19 cellular contexts compared by ENCODE assay signal in the genomic region with DNA sequence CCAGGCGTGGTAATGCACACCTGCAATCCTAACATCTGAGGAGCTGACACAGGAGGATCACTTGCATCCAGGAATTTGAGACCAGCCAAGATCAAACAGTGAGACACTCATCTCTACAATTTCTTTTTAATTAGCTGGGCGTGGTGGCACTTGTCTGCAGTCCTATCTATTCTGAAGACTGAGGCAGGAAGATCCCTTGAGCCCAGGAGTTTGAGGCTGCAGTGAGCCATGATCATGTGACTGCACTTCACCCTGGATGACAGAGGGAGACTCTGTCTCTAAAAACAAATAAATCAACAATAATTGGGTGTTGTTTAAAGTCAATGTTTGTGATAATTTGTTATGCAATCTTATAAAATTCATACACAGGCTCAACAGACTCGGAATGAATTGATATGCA.
"Had no signal": no experiment of that assay in that cellular context is flagged by ENCODE, and none has a peak within 500 bp of the region (broad histone marks: within the 10 kb centered on the region; RNA-seq: fewer than 3 reads in every experiment).

No MANE protein-coding gene starts in this region.

- H3K4me1 Mint-ChIP-seq: nephron had no signal

- H3K27ac Mint-ChIP-seq: nephron had no signal

- H3K4me3 Mint-ChIP-seq: nephron had no signal

- H3K9me3 ChIP-seq: body of pancreas, right atrium auricular region, tibial nerve had no signal

- H3K4me3 ChIP-seq: body of pancreas, right atrium auricular region, tibial nerve had no signal

- ATAC-seq: body of pancreas had no signal

- H3K4me1 ChIP-seq: right atrium auricular region, tibial nerve had no signal

- H3K27ac ChIP-seq: body of pancreas, right atrium auricular region had no signal

- H3K9me3 Mint-ChIP-seq: activated CD8-positive, alpha-beta T cell treated with anti-CD3 and anti-CD28 coated beads for 36 hours; activated T-cell treated with anti-CD3 and anti-CD28 coated beads, Interleukin-2, amount 50 U/mL, for 4 hours; nephron had no signal

- H3K27me3 Mint-ChIP-seq: activated CD4-positive, alpha-beta T cell treated with anti-CD3 and anti-CD28 coated beads for 36 hours; activated CD8-positive, alpha-beta T cell treated with anti-CD3 and anti-CD28 coated beads for 36 hours; activated naive CD8-positive, alpha-beta T cell had no signal

- H3K36me3 ChIP-seq: right atrium auricular region, tibial nerve had no signal

- DNase-seq: amygdala; body of pancreas; cortex of kidney; effector CD4-positive, alpha-beta T cell; foreskin fibroblast; glutamatergic neuron; hypothalamus; kidney glomerular epithelial cell; nucleus accumbens; stimulated activated CD4-positive, alpha-beta T cell treated with anti-CD3 and anti-CD28 coated beads, Interleukin-15, amount 100 ng/mL, for 24 hours; stimulated activated CD4-positive, alpha-beta T cell treated with anti-CD3 and anti-CD28 coated beads, Interleukin-4, amount 100 ng/mL, for 1 hour; T-helper 2 cell had no signal

- H3K27me3 ChIP-seq: body of pancreas, right atrium auricular region, tibial nerve had no signal
